1 cellular context compared by ENCODE assay signal in the genomic region with DNA sequence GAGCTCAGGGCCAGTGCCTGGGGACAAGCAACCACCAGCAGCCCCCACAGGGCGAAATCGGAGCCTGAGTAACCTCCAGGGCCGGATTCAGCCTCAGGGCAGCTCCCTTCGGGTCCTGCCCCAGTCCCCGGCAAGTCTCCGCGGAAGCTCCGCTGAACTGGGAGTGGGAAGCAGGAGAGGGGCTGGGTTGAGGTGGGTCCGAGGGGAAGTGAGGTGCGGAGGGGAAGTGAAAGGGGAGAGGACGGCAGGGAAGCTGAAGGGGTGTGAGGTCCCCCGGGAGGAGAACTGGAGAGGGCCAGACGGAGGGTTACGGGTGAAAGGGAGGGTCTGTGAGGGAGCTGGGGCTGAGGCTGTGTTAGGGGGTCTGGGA.
TF ChIP-seq lines count a peak whose summit lies in the region.

No MANE protein-coding gene starts in this region.

TF ChIP-seq in H1, 55 proteins besides CTCF, POLR2A, EP300 and RAD21:
- TF ChIP-seq SP2 (IDR thresholded peaks at IDR 0.05; ENCODE audit: low read length), result no peak
- peak; percentile 50 for TF ChIP-seq ASH2L (IDR thresholded peaks at IDR 0.05; ENCODE audit: low read length)
- TF ChIP-seq EZH2 (IDR thresholded peaks at IDR 0.05; ENCODE audit: low read depth, low read length, severe bottlenecking), result peak; percentile 53
- peak; percentile 77; the same call in 1 of the 2 replicates for TF ChIP-seq SUZ12 (IDR thresholded peaks at IDR 0.05; ENCODE audit: low read length)
